Comparison of ENCODE assay signal across 8 cellular contexts in the genomic region with DNA sequence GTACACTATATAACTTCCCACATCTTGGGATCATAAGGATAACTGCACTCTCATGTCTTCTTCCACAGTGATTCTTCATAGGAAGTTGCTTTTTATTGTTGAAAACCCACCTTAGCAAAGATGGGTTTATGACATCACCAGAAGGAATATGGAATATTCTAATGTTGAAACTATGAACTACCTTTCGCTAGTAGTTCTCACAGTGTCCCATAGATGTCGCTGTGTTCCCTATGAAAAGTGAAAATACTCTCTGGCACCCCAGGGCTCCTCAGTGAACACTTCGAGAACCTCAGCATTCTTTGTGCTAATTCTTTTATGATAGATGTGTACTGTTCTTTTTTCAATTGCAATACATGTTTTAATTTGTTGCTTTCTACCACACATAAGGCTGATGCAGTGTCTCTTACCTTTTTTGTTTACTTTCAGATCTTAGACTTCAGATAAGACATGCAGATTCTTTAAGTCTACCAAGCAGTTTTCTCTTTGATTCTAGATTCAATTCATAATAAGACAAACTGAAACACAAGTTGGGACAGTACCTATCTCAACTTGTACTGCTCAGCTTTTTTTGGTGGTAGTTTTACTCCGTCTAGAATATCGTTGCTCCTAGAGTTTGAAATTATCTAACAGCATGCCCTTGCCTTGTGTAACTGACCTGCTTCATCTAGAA.
A peak's percentile ranks its signal among the peaks of the same experiment; 100 is the strongest.
DNase-seq lines count a peak whose midpoint lies in the region; ATAC-seq and TF ChIP-seq lines count a peak whose summit lies in the region.

No MANE protein-coding gene starts in this region.

- no peak for TF ChIP-seq POLR2A in erythroblast (IDR thresholded peaks at IDR 0.05; ENCODE audit: low read length)

- H3K4me3 ChIP-seq in H7 (ENCODE audit: insufficient read depth, low read depth, low read length), result no peak overlapping the region

- peaks cover 2% of the 10 kb centered on the region; the same call in 1 of the 2 replicates for H3K36me3 ChIP-seq in H7 (replicated peaks; ENCODE audit: control insufficient read depth, insufficient read depth, low read length)

- peak; percentile 33 for DNase-seq in AG08395 (ENCODE audit: low spot score)
- peak; percentile 14 for DNase-seq in H7
- peak; percentile 51 to 75 for DNase-seq in erythroblast (lab: John Stamatoyannopoulos, UW)
- DNase-seq in pons (ENCODE audit: low spot score), result peak; percentile 37

- no peaks in the 10 kb centered on the region for H3K27me3 ChIP-seq in H7 (ENCODE audit: control insufficient read depth, insufficient read depth, low read length)

- TF ChIP-seq CTCF in VCaP (conservative IDR thresholded peaks at IDR 0.05), result peak; percentile 87

- peak overlapping the region; percentile 9; the same call in 1 of the 2 replicates for H3K27ac ChIP-seq in VCaP

- ATAC-seq in HG03432 (IDR thresholded peaks at IDR 0.05; ENCODE audit: unreplicated experiment), result no peak
- ATAC-seq in HG02678 (IDR thresholded peaks at IDR 0.05; ENCODE audit: unreplicated experiment), result no peak
- no peak for ATAC-seq in GM18858 (IDR thresholded peaks at IDR 0.05; ENCODE audit: unreplicated experiment)
